In the genomic region with DNA sequence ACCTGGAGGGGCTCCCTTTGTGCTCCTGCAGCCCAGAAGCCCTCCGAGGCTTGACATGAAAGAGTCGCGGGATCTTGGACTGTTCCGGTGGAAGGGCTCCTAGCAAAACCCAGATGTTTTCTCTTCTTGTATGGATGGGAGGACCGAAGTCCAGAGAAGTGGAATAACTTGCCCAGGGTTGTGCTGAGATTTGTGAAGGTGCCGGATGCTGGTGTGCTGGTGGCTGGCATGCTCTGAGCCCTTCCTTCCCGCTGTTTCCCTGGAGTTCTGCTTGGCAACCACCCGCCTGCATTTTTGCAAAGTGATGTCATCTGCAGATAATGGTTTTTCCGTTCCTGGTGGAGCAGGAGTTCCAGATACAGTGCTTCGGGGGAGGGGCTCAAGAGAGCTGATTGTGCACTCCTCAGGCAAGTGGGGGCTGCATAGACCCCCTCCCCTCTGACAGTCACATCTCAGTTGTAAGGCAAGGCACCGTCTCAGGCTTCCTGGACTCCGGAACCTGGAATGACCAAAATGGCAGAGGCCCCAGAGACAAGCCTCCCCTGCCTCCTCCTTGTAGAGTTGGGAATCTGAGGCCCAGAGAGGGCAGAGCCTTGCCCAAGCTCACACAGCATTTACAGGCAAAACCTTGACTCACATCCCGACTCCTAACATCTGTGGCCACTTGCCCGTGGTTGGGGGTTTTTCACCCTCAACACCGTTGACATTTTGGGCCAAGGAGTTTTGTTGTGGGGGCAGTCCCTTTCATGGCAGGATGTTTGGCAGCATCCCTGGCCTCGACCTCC, we compare ENCODE assay signal across 9 cellular contexts.
DNase-seq lines count a peak whose midpoint lies in the region; ATAC-seq and TF ChIP-seq lines count a peak whose summit lies in the region.
"Had no signal": no experiment of that assay in that cellular context is flagged by ENCODE, and none has a peak within 500 bp of the region (broad histone marks: within the 10 kb centered on the region; RNA-seq: fewer than 3 reads in every experiment).

No MANE protein-coding gene starts in this region.

- 59% methylated on average over 16 of the region's 16 CpGs for WGBS in liver
- WGBS in testis, 2 donors, result 33 to 35% methylated on average over 13 to 16 of the region's 16 CpGs

- H3K4me1 ChIP-seq in colonic mucosa, result no peaks in the 10 kb centered on the region
- peaks cover 14 to 30% (median 20%) of the 10 kb centered on the region in 4 donors for H3K4me1 ChIP-seq in liver (ENCODE audit: control insufficient read depth in 4 of 4, insufficient read depth in 4 of 4, low read length in 3 of 4)
- peaks cover 28% of the 10 kb centered on the region for H3K4me1 ChIP-seq in testis

- H3K4me3 ChIP-seq in colonic mucosa, result no peak overlapping the region
- no peak overlapping the region for H3K4me3 ChIP-seq in liver (ENCODE audit: low read depth in 1 of 3, low read length in 3 of 3)
- no peak overlapping the region for H3K4me3 ChIP-seq in testis

- no peak for TF ChIP-seq POLR2A in testis (IDR thresholded peaks at IDR 0.05)

- DNase-seq in NCI-H1417 (lab: John Stamatoyannopoulos, UW), result peak in 2 of 3 experiments; percentile 46 to 67
- DNase-seq in NCI-H1417 treated with DMSO at 0.1 percent for 48 hours (lab: John Stamatoyannopoulos, UW), result no peak
- DNase-seq in NCI-H2196 (lab: John Stamatoyannopoulos, UW; ENCODE audit: unreplicated experiment), result peak; percentile 67
- peak; percentile 63 for DNase-seq in colonic mucosa
- peak; percentile 80 for DNase-seq in testis
- no peak for DNase-seq in C1 segment of cervical spinal cord (lab: John Stamatoyannopoulos, UW)
- DNase-seq: CD4-positive, CD25-positive, alpha-beta regulatory T cell had no signal

- H3K9me3 ChIP-seq in colonic mucosa (no peaks in the 10 kb centered on the region), liver (ENCODE audit: control insufficient read depth in 4 of 4, low read length in 3 of 4) (no peaks in the 10 kb centered on the region), testis (no peaks in the 10 kb centered on the region)

- H3K27me3 ChIP-seq in colonic mucosa (no peaks in the 10 kb centered on the region), liver (ENCODE audit: control insufficient read depth in 4 of 4, insufficient read depth in 4 of 4, low read length in 3 of 4) (no peaks in the 10 kb centered on the region), testis (no peaks in the 10 kb centered on the region)

- TF ChIP-seq CTCF in colonic mucosa (IDR thresholded peaks at IDR 0.05) (no peak), liver (IDR thresholded peaks at IDR 0.05; ENCODE audit: low read depth, low read length, missing input control) (no peak), testis (IDR thresholded peaks at IDR 0.05) (no peak)

- peak; percentile 27 to 47 for TF ChIP-seq RAD21 in liver (IDR thresholded peaks at IDR 0.05)

- ATAC-seq in HG03565 (IDR thresholded peaks at IDR 0.05; ENCODE audit: unreplicated experiment), result no peak

- peak overlapping the region; percentile 14 for H3K27ac ChIP-seq in colonic mucosa
- H3K27ac ChIP-seq in liver (ENCODE audit: low read depth in 1 of 2, low read length in 2 of 2), result peak overlapping the region; percentile 65 to 68
- peak overlapping the region; percentile 51 to 70 for H3K27ac ChIP-seq in testis

- intact Hi-C loops in colonic mucosa (cut with DNase I) (no loop called here), testis (cut with DNase I; ENCODE audit: low total_unique reads) (no loop called here)

- H3K36me3 ChIP-seq in colonic mucosa, result no peaks in the 10 kb centered on the region
- H3K36me3 ChIP-seq in liver (ENCODE audit: control insufficient read depth in 4 of 4, insufficient read depth in 3 of 4, low read depth in 1 of 4, low read length in 3 of 4), result no peaks in the 10 kb centered on the region
- H3K36me3 ChIP-seq in testis (ENCODE audit: low read depth, missing control alignments), result no peaks in the 10 kb centered on the region

- H3K9ac ChIP-seq in colonic mucosa (ENCODE audit: low read depth in 2 of 2, low read length in 2 of 2), result peak overlapping the region; percentile 2 to 28
- peak overlapping the region in 1 of 2 donors; percentile 67 for H3K9ac ChIP-seq in liver (ENCODE audit: low read depth in 1 of 2, low read length in 2 of 2)

TF ChIP-seq in liver, 16 proteins besides CTCF, POLR2A, EP300 and RAD21:
- TF ChIP-seq, protein P1, sequence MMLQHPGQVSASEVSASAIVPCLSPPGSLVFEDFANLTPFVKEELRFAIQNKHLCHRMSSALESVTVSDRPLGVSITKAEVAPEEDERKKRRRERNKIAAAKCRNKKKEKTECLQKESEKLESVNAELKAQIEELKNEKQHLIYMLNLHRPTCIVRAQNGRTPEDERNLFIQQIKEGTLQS (IDR thresholded peaks at IDR 0.05), result peak; percentile 87
- TF ChIP-seq FOXA2 (IDR thresholded peaks at IDR 0.05) (no peak), EGR1 (IDR thresholded peaks at IDR 0.05; ENCODE audit: low read depth in 2 of 2) (peak in 1 of 2 donors; percentile 87), NR2F2 (IDR thresholded peaks at IDR 0.05) (no peak), RXRA (IDR thresholded peaks at IDR 0.05) (peak; percentile 13 to 75), JUND (IDR thresholded peaks at IDR 0.05) (peak; percentile 98 to 99), YY1 (IDR thresholded peaks at IDR 0.05) (peak; percentile 87), FOXA1 (IDR thresholded peaks at IDR 0.05) (no peak), HNF4G (IDR thresholded peaks at IDR 0.05) (no peak), HNF4A (conservative IDR thresholded peaks at IDR 0.05) (peak; percentile 47 to 66), GABPA (IDR thresholded peaks at IDR 0.05 in 1 of 2, conservative IDR thresholded peaks at IDR 0.05 in 1 of 2) (no peak), SP1 (IDR thresholded peaks at IDR 0.05) (peak; percentile 71), TAF1 (conservative IDR thresholded peaks at IDR 0.05) (no peak)
- TF ChIP-seq, protein P2, sequence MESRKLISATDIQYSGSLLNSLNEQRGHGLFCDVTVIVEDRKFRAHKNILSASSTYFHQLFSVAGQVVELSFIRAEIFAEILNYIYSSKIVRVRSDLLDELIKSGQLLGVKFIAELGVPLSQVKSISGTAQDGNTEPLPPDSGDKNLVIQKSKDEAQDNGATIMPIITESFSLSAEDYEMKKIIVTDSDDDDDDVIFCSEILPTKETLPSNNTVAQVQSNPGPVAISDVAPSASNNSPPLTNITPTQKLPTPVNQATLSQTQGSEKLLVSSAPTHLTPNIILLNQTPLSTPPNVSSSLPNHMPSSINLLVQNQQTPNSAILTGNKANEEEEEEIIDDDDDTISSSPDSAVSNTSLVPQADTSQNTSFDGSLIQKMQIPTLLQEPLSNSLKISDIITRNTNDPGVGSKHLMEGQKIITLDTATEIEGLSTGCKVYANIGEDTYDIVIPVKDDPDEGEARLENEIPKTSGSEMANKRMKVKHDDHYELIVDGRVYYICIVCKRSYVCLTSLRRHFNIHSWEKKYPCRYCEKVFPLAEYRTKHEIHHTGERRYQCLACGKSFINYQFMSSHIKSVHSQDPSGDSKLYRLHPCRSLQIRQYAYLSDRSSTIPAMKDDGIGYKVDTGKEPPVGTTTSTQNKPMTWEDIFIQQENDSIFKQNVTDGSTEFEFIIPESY (IDR thresholded peaks at IDR 0.05), result peak; percentile 54
- TF ChIP-seq, protein P3, sequence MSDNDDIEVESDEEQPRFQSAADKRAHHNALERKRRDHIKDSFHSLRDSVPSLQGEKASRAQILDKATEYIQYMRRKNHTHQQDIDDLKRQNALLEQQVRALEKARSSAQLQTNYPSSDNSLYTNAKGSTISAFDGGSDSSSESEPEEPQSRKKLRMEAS (IDR thresholded peaks at IDR 0.05), result peak; percentile 55
- TF ChIP-seq, protein P4, sequence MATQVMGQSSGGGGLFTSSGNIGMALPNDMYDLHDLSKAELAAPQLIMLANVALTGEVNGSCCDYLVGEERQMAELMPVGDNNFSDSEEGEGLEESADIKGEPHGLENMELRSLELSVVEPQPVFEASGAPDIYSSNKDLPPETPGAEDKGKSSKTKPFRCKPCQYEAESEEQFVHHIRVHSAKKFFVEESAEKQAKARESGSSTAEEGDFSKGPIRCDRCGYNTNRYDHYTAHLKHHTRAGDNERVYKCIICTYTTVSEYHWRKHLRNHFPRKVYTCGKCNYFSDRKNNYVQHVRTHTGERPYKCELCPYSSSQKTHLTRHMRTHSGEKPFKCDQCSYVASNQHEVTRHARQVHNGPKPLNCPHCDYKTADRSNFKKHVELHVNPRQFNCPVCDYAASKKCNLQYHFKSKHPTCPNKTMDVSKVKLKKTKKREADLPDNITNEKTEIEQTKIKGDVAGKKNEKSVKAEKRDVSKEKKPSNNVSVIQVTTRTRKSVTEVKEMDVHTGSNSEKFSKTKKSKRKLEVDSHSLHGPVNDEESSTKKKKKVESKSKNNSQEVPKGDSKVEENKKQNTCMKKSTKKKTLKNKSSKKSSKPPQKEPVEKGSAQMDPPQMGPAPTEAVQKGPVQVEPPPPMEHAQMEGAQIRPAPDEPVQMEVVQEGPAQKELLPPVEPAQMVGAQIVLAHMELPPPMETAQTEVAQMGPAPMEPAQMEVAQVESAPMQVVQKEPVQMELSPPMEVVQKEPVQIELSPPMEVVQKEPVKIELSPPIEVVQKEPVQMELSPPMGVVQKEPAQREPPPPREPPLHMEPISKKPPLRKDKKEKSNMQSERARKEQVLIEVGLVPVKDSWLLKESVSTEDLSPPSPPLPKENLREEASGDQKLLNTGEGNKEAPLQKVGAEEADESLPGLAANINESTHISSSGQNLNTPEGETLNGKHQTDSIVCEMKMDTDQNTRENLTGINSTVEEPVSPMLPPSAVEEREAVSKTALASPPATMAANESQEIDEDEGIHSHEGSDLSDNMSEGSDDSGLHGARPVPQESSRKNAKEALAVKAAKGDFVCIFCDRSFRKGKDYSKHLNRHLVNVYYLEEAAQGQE (IDR thresholded peaks at IDR 0.05), result peak; percentile 60

Comparison
In these comparisons a context has a peak if more than half of its experiments do, and no peak if none do; other contexts are left out.
1. DNase-seq: peak in NCI-H1417 (2 of 3), NCI-H2196 (single experiment), colonic mucosa (single experiment) and testis (single experiment); none in NCI-H1417 treated with DMSO at 0.1 percent for 48 hours (single experiment) and C1 segment of cervical spinal cord (0 of 14).
2. H3K27ac ChIP-seq: peak in every context shown above with its lines; median percentile 66 in liver; 60 in testis; 14 in colonic mucosa.